ENCODE assay signal across 1 cellular context in the genomic region with DNA sequence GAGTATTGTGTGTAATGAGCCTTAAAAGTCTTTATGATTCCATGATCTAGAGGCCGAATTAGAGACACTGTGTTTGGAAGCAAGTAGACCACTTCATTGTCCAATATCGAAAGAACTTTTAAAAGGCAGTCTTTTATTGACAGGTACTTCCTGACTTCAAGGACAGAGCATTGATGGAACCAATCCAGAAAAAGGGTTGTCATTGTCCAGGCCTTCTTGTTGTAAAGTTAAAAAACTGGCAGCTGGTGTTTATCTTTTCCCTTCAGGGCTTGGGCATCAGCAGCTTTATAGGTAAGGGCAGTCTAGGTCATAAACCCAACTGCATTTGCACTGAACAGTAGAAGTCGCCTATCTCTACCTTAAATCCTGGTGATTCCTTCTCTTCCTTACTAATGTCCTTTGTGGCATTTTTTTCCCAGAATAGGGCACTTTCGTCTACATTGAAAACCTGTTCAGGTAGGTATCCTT.
TF ChIP-seq lines count a peak whose summit lies in the region.

No MANE protein-coding gene starts in this region.

TF ChIP-seq in K562, 482 proteins besides CTCF, POLR2A, EP300 and RAD21 (continued from another document):
- TF ChIP-seq, protein P1, sequence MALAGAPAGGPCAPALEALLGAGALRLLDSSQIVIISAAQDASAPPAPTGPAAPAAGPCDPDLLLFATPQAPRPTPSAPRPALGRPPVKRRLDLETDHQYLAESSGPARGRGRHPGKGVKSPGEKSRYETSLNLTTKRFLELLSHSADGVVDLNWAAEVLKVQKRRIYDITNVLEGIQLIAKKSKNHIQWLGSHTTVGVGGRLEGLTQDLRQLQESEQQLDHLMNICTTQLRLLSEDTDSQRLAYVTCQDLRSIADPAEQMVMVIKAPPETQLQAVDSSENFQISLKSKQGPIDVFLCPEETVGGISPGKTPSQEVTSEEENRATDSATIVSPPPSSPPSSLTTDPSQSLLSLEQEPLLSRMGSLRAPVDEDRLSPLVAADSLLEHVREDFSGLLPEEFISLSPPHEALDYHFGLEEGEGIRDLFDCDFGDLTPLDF (CRISPR knock-in tag; IDR thresholded peaks at IDR 0.05) = no peak
- TF ChIP-seq SOX6 (IDR thresholded peaks at IDR 0.05) = peak; percentile 6; the same call in 1 of the 2 replicates
- TF ChIP-seq ELF1 (tag; IDR thresholded peaks at IDR 0.05) = peak; percentile 9; the same call in 1 of the 2 replicates
- TF ChIP-seq TAL1 (IDR thresholded peaks at IDR 0.05) = 0 out of 2 replicates have a peak, but pooled peaks have one; percentile 9
- TF ChIP-seq PTRF (tag; IDR thresholded peaks at IDR 0.05) = 0 out of 2 replicates have a peak, but pooled peaks have one; percentile 1
- no peak for TF ChIP-seq SMC3 (conservative IDR thresholded peaks at IDR 0.05; ENCODE audit: insufficient read depth, low read depth, low read length)
- TF ChIP-seq MEIS2 (IDR thresholded peaks at IDR 0.05; ENCODE audit: partially characterized antibody) = no peak
